Comparison of ENCODE assay signal across 16 cellular contexts in the genomic region with DNA sequence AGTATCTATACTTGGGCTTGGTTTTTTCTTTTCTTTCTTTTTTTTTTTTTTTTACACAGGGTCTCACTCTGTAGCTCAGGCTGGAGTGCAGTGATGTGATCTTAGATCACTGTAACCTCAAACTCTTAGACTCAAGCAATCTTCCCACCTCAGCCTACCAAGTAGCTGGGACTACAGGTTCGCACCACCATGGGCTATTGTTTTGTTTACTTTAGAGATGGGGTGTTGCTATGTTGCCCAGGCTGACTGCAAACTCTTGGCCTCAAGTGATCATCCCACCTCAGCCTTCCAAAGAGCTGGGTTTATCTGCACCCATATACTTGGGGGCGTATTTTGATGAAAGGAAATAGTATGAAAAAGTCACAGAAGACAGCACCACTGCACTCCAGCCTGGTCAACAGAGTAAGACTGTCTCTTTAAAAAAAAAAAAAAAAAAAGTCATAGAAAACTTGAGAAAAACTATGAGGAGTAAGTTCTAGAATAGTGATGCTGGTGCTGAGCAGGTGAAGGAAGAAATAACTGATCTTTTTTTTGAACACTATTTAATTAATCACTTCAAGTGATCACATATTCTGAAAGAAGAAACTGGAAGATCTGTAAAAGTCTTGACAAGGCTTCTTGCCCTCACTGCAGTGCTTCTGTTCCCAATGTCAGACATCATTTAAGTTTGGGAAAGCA. TPM values are rescaled to one million over a fixed set of nuclear protein-coding genes. Genes with fewer than 3 reads are reported as not detected.
DNase-seq lines count a peak whose midpoint lies in the region; ATAC-seq, FAIRE-seq and TF ChIP-seq lines count a peak whose summit lies in the region.
"Had no signal": no experiment of that assay in that cellular context is flagged by ENCODE, and none has a peak within 500 bp of the region (broad histone marks: within the 10 kb centered on the region; RNA-seq: fewer than 3 reads in every experiment).

No MANE protein-coding gene starts in this region.

- peaks cover 8% of the 10 kb centered on the region for H3K36me3 Mint-ChIP-seq in activated T-helper 17 cell treated with anti-CD3 and anti-CD28 coated beads, Interleukin-2, amount 50 U/mL, for 72 hours (ENCODE audit: low read depth)
- H3K36me3 Mint-ChIP-seq in T-helper 2 cell treated with Interferon-gamma antibody and Interleukin-4, amounts not matched to agents 5 μg/mL and 100 μg/mL, for 36 hours (ENCODE audit: low read depth): peaks cover 7% of the 10 kb centered on the region

- H3K4me1 ChIP-seq in A549: peaks cover 66% of the 10 kb centered on the region
- H3K4me1 ChIP-seq in hepatocyte (ENCODE audit: insufficient read depth): no peaks in the 10 kb centered on the region

- TF ChIP-seq EP300 in A549 (IDR thresholded peaks at IDR 0.05): no peak

- no peak for TF ChIP-seq POLR2A in A549 (IDR thresholded peaks at IDR 0.05; ENCODE audit: low read length)
- TF ChIP-seq POLR2A in H54 (IDR thresholded peaks at IDR 0.05; ENCODE audit: low read depth, low read length): no peak

- H3K27ac Mint-ChIP-seq in activated T-helper 17 cell treated with anti-CD3 and anti-CD28 coated beads, Interleukin-2, amount 50 U/mL, for 72 hours: peak overlapping the region; percentile 79
- no peak overlapping the region for H3K27ac Mint-ChIP-seq in T-helper 2 cell treated with Interferon-gamma antibody and Interleukin-4, amounts not matched to agents 5 μg/mL and 100 μg/mL, for 36 hours

- no peaks in the 10 kb centered on the region for H3K9me2 ChIP-seq in hepatocyte (replicated peaks; ENCODE audit: insufficient read depth)

- no peak for TF ChIP-seq RAD21 in A549 (conservative IDR thresholded peaks at IDR 0.05 in 1 of 2, IDR thresholded peaks at IDR 0.05 in 1 of 2)

- H3K4me3 Mint-ChIP-seq in activated T-helper 17 cell treated with anti-CD3 and anti-CD28 coated beads, Interleukin-2, amount 50 U/mL, for 72 hours: peak overlapping the region; percentile 23
- H3K4me3 Mint-ChIP-seq in T-helper 2 cell treated with Interferon-gamma antibody and Interleukin-4, amounts not matched to agents 5 μg/mL and 100 μg/mL, for 36 hours: no peak overlapping the region
- H3K4me3 Mint-ChIP-seq: CD4-positive, CD25-positive, alpha-beta regulatory T cell had no signal

- WGBS in A549 (ENCODE audit: missing lambda C conversion rate): 57% methylated on average over 2 of the region's 2 CpGs
- WGBS in hepatocyte (ENCODE audit: low lambda C conversion rate, missing lambda C conversion rate): 98% methylated on average over 2 of the region's 2 CpGs

- H3K4me3 ChIP-seq in A549 (0 out of 3 replicates have a peak overlapping the region, but pooled peaks have one; percentile 7), hepatocyte (no peak overlapping the region)
- H3K4me3 ChIP-seq: adrenal gland had no signal

- no peaks in the 10 kb centered on the region for H3K27me3 Mint-ChIP-seq in activated T-helper 17 cell treated with anti-CD3 and anti-CD28 coated beads, Interleukin-2, amount 50 U/mL, for 72 hours
- H3K27me3 Mint-ChIP-seq in T-helper 2 cell treated with Interferon-gamma antibody and Interleukin-4, amounts not matched to agents 5 μg/mL and 100 μg/mL, for 36 hours (ENCODE audit: low read depth): no peaks in the 10 kb centered on the region
- H3K27me3 Mint-ChIP-seq: CD4-positive, CD25-positive, alpha-beta regulatory T cell had no signal

- H3K27ac ChIP-seq in A549 (peak overlapping the region; percentile 71 to 87), hepatocyte (peak overlapping the region; percentile 19)

- FAIRE-seq in A549 (lab: Jason Lieb, UNC) (no peak), H54 (lab: Jason Lieb, UNC) (peak; percentile 27), D721Med (lab: Jason Lieb, UNC) (no peak)
- FAIRE-seq: endometrium had no signal

- peaks cover 29% of the 10 kb centered on the region for H3K79me2 ChIP-seq in hepatocyte

- no peak overlapping the region for H2AFZ ChIP-seq in hepatocyte

- no peaks in the 10 kb centered on the region for H3K9me3 Mint-ChIP-seq in activated T-helper 17 cell treated with anti-CD3 and anti-CD28 coated beads, Interleukin-2, amount 50 U/mL, for 72 hours
- H3K9me3 Mint-ChIP-seq in T-helper 2 cell treated with Interferon-gamma antibody and Interleukin-4, amounts not matched to agents 5 μg/mL and 100 μg/mL, for 36 hours: no peaks in the 10 kb centered on the region
- H3K9me3 Mint-ChIP-seq: CD4-positive, CD25-positive, alpha-beta regulatory T cell had no signal

- no peaks in the 10 kb centered on the region for H3K27me3 ChIP-seq in hepatocyte
- H3K27me3 ChIP-seq: adrenal gland had no signal

- no peaks in the 10 kb centered on the region for H3K36me3 ChIP-seq in hepatocyte (replicated peaks; ENCODE audit: insufficient read depth, low read depth)
- H3K36me3 ChIP-seq: adrenal gland had no signal

- ATAC-seq in A549 (peak in 1 of 2 experiments; percentile 63; a peak in 4 of 6 replicates), GM18517 (IDR thresholded peaks at IDR 0.05; ENCODE audit: unreplicated experiment) (no peak)
- ATAC-seq in activated T-helper 17 cell treated with anti-CD3 and anti-CD28 coated beads, Interleukin-2, amount 50 U/mL, for 72 hours (replicated peaks): peak; percentile 62

- peaks cover 4% of the 10 kb centered on the region for H4K20me1 ChIP-seq in hepatocyte (ENCODE audit: insufficient read depth, poor library complexity, severe bottlenecking)

- H3K4me2 ChIP-seq in A549 (peak overlapping the region; percentile 74), hepatocyte (no peak overlapping the region)

- TF ChIP-seq CTCF in A549 (IDR thresholded peaks at IDR 0.05) (no peak), hepatocyte (IDR thresholded peaks at IDR 0.05; ENCODE audit: poor library complexity) (no peak), D721Med (IDR thresholded peaks at IDR 0.05; ENCODE audit: insufficient read depth, missing control alignments) (no peak)

- CTCF ChIA-PET in A549 (lab: Yijun Ruan, JAX): interaction anchor here (0.9 to 2.7 kb wide), 3 partner anchors 18 to 79 kb away, joined by 3 to 15 read pairs (median 3); a partner anchor contains a TSS

- H3K4me1 Mint-ChIP-seq in activated T-helper 17 cell treated with anti-CD3 and anti-CD28 coated beads, Interleukin-2, amount 50 U/mL, for 72 hours: peaks cover 24% of the 10 kb centered on the region
- H3K4me1 Mint-ChIP-seq in T-helper 2 cell treated with Interferon-gamma antibody and Interleukin-4, amounts not matched to agents 5 μg/mL and 100 μg/mL, for 36 hours (ENCODE audit: low read depth): peaks cover 34% of the 10 kb centered on the region

- H3K9me3 ChIP-seq in A549 (no peaks in the 10 kb centered on the region), hepatocyte (ENCODE audit: low read depth) (no peaks in the 10 kb centered on the region)
- H3K9me3 ChIP-seq: adrenal gland had no signal

- DNase-seq in A549 (ENCODE audit: low read depth in 1 of 2, low spot score in 1 of 2): no peak
- no peak for DNase-seq in H54 (ENCODE audit: insufficient read length, low spot score)
- no peak for DNase-seq in hepatocyte (ENCODE audit: low spot score)
- DNase-seq in D721Med (ENCODE audit: insufficient read length, low spot score): no peak
- DNase-seq in T-helper 2 cell treated with Interferon-gamma antibody and Interleukin-4, amounts not matched to agents 5 μg/mL and 100 μg/mL, for 36 hours (ENCODE audit: low spot score): no peak
- no peak for DNase-seq in SIG-M5 (lab: John Stamatoyannopoulos, UW)
- DNase-seq: activated CD4-positive, CD25-positive, alpha-beta regulatory T cell treated with anti-CD3 and anti-CD28 coated beads, Interleukin-2, amount 50 U/mL, for 72 hours; adrenal gland; NCI-H524 treated with DMSO at 0.1 percent for 48 hours; posterior cingulate gyrus had no signal

- POLR2A ChIA-PET in A549 (lab: Yijun Ruan, JAX): interaction anchor here (0.6 to 1.0 kb wide), 4 partner anchors 26 to 115 kb away, joined by 3 to 7 read pairs (median 4); a partner anchor contains a TSS

TF ChIP-seq in A549, 52 proteins besides CTCF, POLR2A, EP300 and RAD21:
- TF ChIP-seq HEYL (CRISPR knock-in tag; IDR thresholded peaks at IDR 0.05) (no peak), CBX2 (IDR thresholded peaks at IDR 0.05; ENCODE audit: borderline replicate concordance, low read depth) (no peak)

RNA-seq across cellular contexts. Expression of a gene that starts 53.8 kb away (rescaled TPM):
- polyA plus RNA-seq in A549 (2011; rRNA removed) (0.17 TPM in 1 of 2 replicates, not detected in the other), A549 (2017; fragmentation: RNase III; extraction: RNeasy Plus Mini Kit Qiagen cat#74134 plus additional on column Dnase treatment) (not detected in 3 replicates), hepatocyte (0.77 TPM in 1 of 2 replicates, not detected in the other)
- polyA plus RNA-seq in A549 (2012; cell fraction: cytosol; rRNA removed): 0.26 and 0.46 TPM in 2 replicates
- 1.4 and 1.6 TPM in 2 replicates for polyA plus RNA-seq in A549 (2012; cell fraction: nucleus; rRNA removed)
- polyA minus RNA-seq in A549 (2011; rRNA and poly(A)+ RNA removed): not detected in 2 replicates
- not detected for total RNA-seq in activated T-helper 17 cell treated with anti-CD3 and anti-CD28 coated beads, Interleukin-2, amount 50 U/mL, for 72 hours
- total RNA-seq in hepatocyte: not detected in 2 replicates
- total RNA-seq: adrenal gland; CD4-positive, CD25-positive, alpha-beta regulatory T cell; H4; SK-MEL-5 had no signal
- polyA plus RNA-seq: CD4-positive, CD25-positive, alpha-beta regulatory T cell had no signal

RNA-seq across cellular contexts. Expression of a gene that starts 60.0 kb away (rescaled TPM):
- polyA plus RNA-seq in A549 (2011; rRNA removed): 41.5 and 51.2 TPM in 2 replicates
- 91.9 and 106 TPM in 2 replicates for polyA plus RNA-seq in A549 (2012; cell fraction: cytosol; rRNA removed)
- 170 and 176 TPM in 2 replicates for polyA plus RNA-seq in A549 (2012; cell fraction: nucleus; rRNA removed)
- 43.7 to 50.4 TPM (median 49.9 TPM) in 3 replicates for polyA plus RNA-seq in A549 (2017; fragmentation: RNase III; extraction: RNeasy Plus Mini Kit Qiagen cat#74134 plus additional on column Dnase treatment)
- polyA minus RNA-seq in A549 (2011; rRNA and poly(A)+ RNA removed): 39.4 and 49.2 TPM in 2 replicates
- total RNA-seq in activated T-helper 17 cell treated with anti-CD3 and anti-CD28 coated beads, Interleukin-2, amount 50 U/mL, for 72 hours: 10 to 100 TPM; 21.7 to 44.0 TPM
- total RNA-seq in hepatocyte: 39.1 and 54.6 TPM in 2 replicates
- 81.1 and 88.6 TPM in 2 replicates for polyA plus RNA-seq in hepatocyte
